ENCODE assay signal across 17 cellular contexts in genomic region chr19:47720669-47721068, GRCh38. TPM values are rescaled to one million over a fixed set of nuclear protein-coding genes. Genes with fewer than 3 reads are reported as not detected.
A peak's percentile ranks its signal among the peaks of the same experiment; 100 is the strongest.
DNase-seq lines count a peak whose midpoint lies in the region; ATAC-seq, FAIRE-seq and TF ChIP-seq lines count a peak whose summit lies in the region.
"Had no signal": no experiment of that assay in that cellular context is flagged by ENCODE, and none has a peak within 500 bp of the region (broad histone marks: within the 10 kb centered on the region; RNA-seq: fewer than 3 reads in every experiment).

No MANE protein-coding gene starts in this region.

- H3K4me3 Mint-ChIP-seq in CD4-positive, alpha-beta T cell, result no peak overlapping the region
- no peak overlapping the region for H3K4me3 Mint-ChIP-seq in CD14-positive monocyte
- H3K4me3 Mint-ChIP-seq: immature natural killer cell had no signal

- H3K27ac ChIP-seq in K562 (ENCODE audit: extremely low read depth, low read depth, low read length) (no peak overlapping the region; the same call in 2 of the 3 replicates), muscle layer of colon (ENCODE audit: low read depth, low read length) (peak overlapping the region; percentile 49), stomach smooth muscle (ENCODE audit: low read length) (peak overlapping the region; percentile 93)
- H3K27ac ChIP-seq in CD4-positive, alpha-beta T cell (ENCODE audit: low read depth, low read length), result no peak overlapping the region
- H3K27ac ChIP-seq: BLaER1, KMS-11, WERI-Rb-1 had no signal

- POLR2A ChIA-PET in BJ (lab: Charles Lee), result no interaction called here
- POLR2A ChIA-PET in K562 (lab: Yijun Ruan, JAX), result interaction anchor here (0.6 to 1.0 kb wide), 2 partner anchors 37 to 274 kb away, joined by 3 read pairs; no protein-coding TSS in a partner anchor
- POLR2A ChIA-PET in CD4-positive, alpha-beta T cell (lab: Charles Lee), result no interaction called here

- no peak for FAIRE-seq in K562 (lab: Jason Lieb, UNC)

- H4K20me1 ChIP-seq in K562 (replicated peaks; ENCODE audit: control insufficient read depth, insufficient read depth, low read length), result no peaks in the 10 kb centered on the region
- H4K20me1 ChIP-seq: BLaER1 had no signal

- no peak for TF ChIP-seq POLR2A in K562 (conservative IDR thresholded peaks at IDR 0.05)

- peaks cover 31% of the 10 kb centered on the region for H3K27me3 Mint-ChIP-seq in CD4-positive, alpha-beta T cell
- H3K27me3 Mint-ChIP-seq in CD14-positive monocyte (ENCODE audit: low read depth in 3 of 3), result peaks cover 5 to 7% (median 5%) of the 10 kb centered on the region in 3 donors

- H3K27ac Mint-ChIP-seq in CD4-positive, alpha-beta T cell, result no peak overlapping the region
- no peak overlapping the region for H3K27ac Mint-ChIP-seq in CD14-positive monocyte
- H3K27ac Mint-ChIP-seq: immature natural killer cell had no signal

- in situ Hi-C loops in K562 (cut with MboI), result no loop called here

- H3K4me3 ChIP-seq in BJ (ENCODE audit: low read depth, low read length) (peak overlapping the region; percentile 3; the same call in 1 of the 2 replicates), K562 (no peak overlapping the region), muscle layer of colon (ENCODE audit: low read depth in 1 of 2, low read length in 2 of 2) (no peak overlapping the region), stomach smooth muscle (ENCODE audit: low read length in 2 of 2) (peak overlapping the region in 1 of 2 donors; percentile 35)
- H3K4me3 ChIP-seq: BLaER1, HAP-1, prostate gland had no signal

- H3K36me3 Mint-ChIP-seq in CD4-positive, alpha-beta T cell (ENCODE audit: low read depth), result no peaks in the 10 kb centered on the region
- H3K36me3 Mint-ChIP-seq in CD14-positive monocyte, result no peaks in the 10 kb centered on the region
- H3K36me3 Mint-ChIP-seq: immature natural killer cell had no signal

- H3K4me1 ChIP-seq in K562 (replicated peaks in 1 of 2; ENCODE audit: control insufficient read depth in 2 of 2, insufficient read depth in 2 of 2, low read length in 2 of 2) (peaks cover 5 to 39% of the 10 kb centered on the region in 2 experiments; a peak in 4 of 5 replicates), muscle layer of colon (ENCODE audit: insufficient read depth, low read length) (peaks cover 66% of the 10 kb centered on the region), stomach smooth muscle (ENCODE audit: control insufficient read depth, insufficient read depth, low read length) (peaks cover 78% of the 10 kb centered on the region)
- H3K4me1 ChIP-seq: prostate gland had no signal

- no peak overlapping the region for H3K4me2 ChIP-seq in K562 (ENCODE audit: insufficient read depth, low read length)
- H3K4me2 ChIP-seq: KMS-11 had no signal

- H3K9me3 ChIP-seq in K562 (replicated peaks; ENCODE audit: control insufficient read depth, insufficient read depth, low read depth, low read length) (no peaks in the 10 kb centered on the region), muscle layer of colon (ENCODE audit: low read length) (no peaks in the 10 kb centered on the region), stomach smooth muscle (ENCODE audit: control insufficient read depth in 2 of 2, low read length in 2 of 2) (no peaks in the 10 kb centered on the region)
- no peaks in the 10 kb centered on the region for H3K9me3 ChIP-seq in CD4-positive, alpha-beta T cell (ENCODE audit: control insufficient read depth, low read length)
- H3K9me3 ChIP-seq: BLaER1, HAP-1, prostate gland had no signal

- no peak for TF ChIP-seq RAD21 in K562 (CRISPR knock-in tag; conservative IDR thresholded peaks at IDR 0.05 in 1 of 2, IDR thresholded peaks at IDR 0.05 in 1 of 2)

- no peaks in the 10 kb centered on the region for H3K9me3 Mint-ChIP-seq in CD4-positive, alpha-beta T cell
- peaks cover 0 to 6% (median 0%) of the 10 kb centered on the region in 7 donors for H3K9me3 Mint-ChIP-seq in CD14-positive monocyte
- H3K9me3 Mint-ChIP-seq: immature natural killer cell had no signal

- H3K36me3 ChIP-seq in BJ (ENCODE audit: control insufficient read depth, insufficient read depth, low read length) (peaks cover 31% of the 10 kb centered on the region), K562 (ENCODE audit: control insufficient read depth, insufficient read depth, low read length) (peaks cover 23% of the 10 kb centered on the region; the same call in 2 of the 3 replicates), muscle layer of colon (ENCODE audit: insufficient read depth, low read length) (peaks cover 16% of the 10 kb centered on the region), stomach smooth muscle (ENCODE audit: control insufficient read depth in 2 of 2, insufficient read depth in 2 of 2, low read length in 2 of 2) (peaks cover 11 to 21% of the 10 kb centered on the region in 2 donors)
- H3K36me3 ChIP-seq: BLaER1, HAP-1, prostate gland, WERI-Rb-1 had no signal

- CTCF ChIA-PET in BJ (lab: Yijun Ruan, JAX), result no interaction called here
- CTCF ChIA-PET in K562 (lab: Yijun Ruan, JAX; ENCODE audit: low intra/inter-chr PET ratio), result no interaction called here
- CTCF ChIA-PET in CD4-positive, alpha-beta T cell (lab: Charles Lee), result no interaction called here

- WGBS in K562 (ENCODE audit: insufficient coverage, low coverage, missing lambda C conversion rate), result 83% methylated on average over 7 of the region's 7 CpGs

- H3K79me2 ChIP-seq in K562 (ENCODE audit: control insufficient read depth, insufficient read depth, low read length), result peaks cover under 1% of the 10 kb centered on the region; the same call in 1 of the 3 replicates

- ATAC-seq in K562, result no peak
- ATAC-seq in CD4-positive, alpha-beta T cell (ENCODE audit: poor library complexity), result no peak

- intact Hi-C loops in K562 (cut with micrococcal nuclease) (no loop called here), CD14-positive monocyte (cut with micrococcal nuclease) (no loop called here)
- intact Hi-C loops in CD4-positive, alpha-beta T cell (cut with DNase I, micrococcal nuclease), result no loop called here

- DNase-seq in BJ (ENCODE audit: low read depth) (no peak), K562 (ENCODE audit: extremely low read depth in 1 of 4, low spot score in 3 of 4) (no peak), NCI-H510A (lab: John Stamatoyannopoulos, UW) (no peak), CD14-positive monocyte (ENCODE audit: low spot score) (no peak), AG08395 (ENCODE audit: low spot score) (no peak)
- DNase-seq in CD4-positive, alpha-beta T cell, result no peak
- DNase-seq: immature natural killer cell; NCI-H1417 treated with DMSO at 0.1 percent for 48 hours; NCI-H446; stimulated activated CD4-positive, alpha-beta T cell treated with anti-CD3 and anti-CD28 coated beads, Interleukin-1b, Interleukin-23, amount 100 ng/mL, for 48 hours; WERI-Rb-1 had no signal

- peaks cover 2% of the 10 kb centered on the region for H3K9me1 ChIP-seq in K562 (ENCODE audit: control insufficient read depth, insufficient read depth, low read length)

- BruUV-seq in K562 (replicated peaks; lab: Mats Ljungman, UMichigan), result no TSS peak

- TF ChIP-seq CTCF in BJ (IDR thresholded peaks at IDR 0.05; ENCODE audit: insufficient read depth, low read depth, low read length) (no peak), K562 (IDR thresholded peaks at IDR 0.05 in 2 of 3, conservative IDR thresholded peaks at IDR 0.05 in 1 of 3; ENCODE audit: insufficient read depth in 2 of 3, low read depth in 1 of 3, low read length in 3 of 3) (no peak), CD14-positive monocyte (IDR thresholded peaks at IDR 0.05) (no peak)
- no peak for TF ChIP-seq CTCF in CD4-positive, alpha-beta T cell (IDR thresholded peaks at IDR 0.05)

- no peak for TF ChIP-seq EP300 in K562 (IDR thresholded peaks at IDR 0.05; ENCODE audit: low read length)

- H3K27me3 ChIP-seq in BJ (ENCODE audit: control insufficient read depth, insufficient read depth, low read length) (no peaks in the 10 kb centered on the region), K562 (ENCODE audit: control insufficient read depth in 2 of 2, insufficient read depth in 2 of 2, low read length in 2 of 2) (no peaks in the 10 kb centered on the region), muscle layer of colon (ENCODE audit: control insufficient read depth in 1 of 2, insufficient read depth in 2 of 2, low read length in 2 of 2) (no peaks in the 10 kb centered on the region), stomach smooth muscle (ENCODE audit: control insufficient read depth in 1 of 2, insufficient read depth in 2 of 2, low read length in 2 of 2) (no peaks in the 10 kb centered on the region)
- peaks cover 4% of the 10 kb centered on the region for H3K27me3 ChIP-seq in CD4-positive, alpha-beta T cell (ENCODE audit: control insufficient read depth, insufficient read depth, low read length)
- H3K27me3 ChIP-seq: BLaER1 had no signal

- H3K9ac ChIP-seq in K562 (ENCODE audit: insufficient read depth in 1 of 2, low read depth in 2 of 2, low read length in 2 of 2) (no peak overlapping the region), muscle layer of colon (ENCODE audit: low read length) (no peak overlapping the region), stomach smooth muscle (ENCODE audit: low read length in 2 of 2) (peak overlapping the region; percentile 13 to 25)
- H3K9ac ChIP-seq: BLaER1, KMS-11 had no signal

- H2AFZ ChIP-seq in K562 (ENCODE audit: low read depth, low read length), result no peak overlapping the region

- H3K4me1 Mint-ChIP-seq in CD4-positive, alpha-beta T cell (ENCODE audit: low read depth), result no peaks in the 10 kb centered on the region
- peaks cover 8% of the 10 kb centered on the region for H3K4me1 Mint-ChIP-seq in CD14-positive monocyte
- H3K4me1 Mint-ChIP-seq: immature natural killer cell had no signal

RNA-seq across cellular contexts. Expression of gene EHD2, which starts 7.4 kb away (rescaled TPM):
- polyA plus RNA-seq in BJ (2011; rRNA removed) (69.5 and 132 TPM in 2 replicates), K562 (2011; rRNA removed) (3.0 and 9.6 TPM in 2 replicates), K562 (2014; fragmentation: Illumina TruSeq; extraction: Trizol) (14.7 and 15.3 TPM in 2 replicates), K562 (2014; fragmentation: Nextera tagmentation; extraction: Ambion mirVana) (1 to 10 TPM; 1.7 to 2.1 TPM), K562 (2014; rRNA removed) (7.5 and 9.0 TPM in 2 replicates), CD14-positive monocyte (not detected)
- 65.5 and 115 TPM in 2 replicates for polyA minus RNA-seq in BJ (2011; rRNA and poly(A)+ RNA removed)
- 11.5 and 24.1 TPM in 2 replicates for total RNA-seq in K562 (2011; cell fraction: chromatin; rRNA removed; ENCODE audit: low replicate concordance)
- 15.1 and 17.2 TPM in 2 replicates for total RNA-seq in K562 (2011; cell fraction: nucleolus; rRNA removed)
- total RNA-seq in K562 (2011; cell fraction: nucleoplasm; rRNA removed), result 13.1 and 17.8 TPM in 2 replicates
- total RNA-seq in K562 (2014; rRNA removed) (4.3 and 5.9 TPM in 2 replicates), K562 (2014; rRNA removed; fragmentation: Illumina TruSeq; extraction: Trizol) (1.6 and 1.8 TPM in 2 replicates), K562 (2015; rRNA removed; fragmentation: Illumina TruSeq; extraction: Trizol) (1.8 and 2.3 TPM in 2 replicates), K562 (2021) (26.3 and 32.2 TPM in 2 replicates)
- polyA plus RNA-seq in K562 (2011; cell fraction: cytosol; rRNA removed), result 6.5 and 11.7 TPM in 2 replicates
- 5.3 and 11.9 TPM in 2 replicates for polyA plus RNA-seq in K562 (2011; cell fraction: nucleus; rRNA removed)
- 20.4 and 23.6 TPM in 2 replicates for polyA plus RNA-seq in K562 (2012)
- 4.3 and 4.9 TPM in 2 replicates for polyA minus RNA-seq in K562 (2011; rRNA and poly(A)+ RNA removed)
- 31.8 and 37.0 TPM in 2 replicates for polyA minus RNA-seq in K562 (2011; cell fraction: cytosol; rRNA and poly(A)+ RNA removed)
- polyA minus RNA-seq in K562 (2011; cell fraction: nucleus; rRNA and poly(A)+ RNA removed), result 7.6 and 8.9 TPM in 2 replicates
- total RNA-seq in CD4-positive, alpha-beta T cell, result under 1 TPM in 1 of 2 experiments, not detected in 1; 0.16 TPM
- polyA plus RNA-seq: immature natural killer cell had no signal

RNA-seq across cellular contexts. Expression of gene NOP53, which starts 24.7 kb away (rescaled TPM):
- polyA plus RNA-seq in BJ (2011; rRNA removed), result 119 and 135 TPM in 2 replicates
- 33.8 and 63.6 TPM in 2 replicates for polyA minus RNA-seq in BJ (2011; rRNA and poly(A)+ RNA removed)
- total RNA-seq in K562 (2011; cell fraction: chromatin; rRNA removed; ENCODE audit: low replicate concordance), result 71.9 and 141 TPM in 2 replicates
- 125 and 129 TPM in 2 replicates for total RNA-seq in K562 (2011; cell fraction: nucleolus; rRNA removed)
- 105 and 135 TPM in 2 replicates for total RNA-seq in K562 (2011; cell fraction: nucleoplasm; rRNA removed)
- total RNA-seq in K562 (2014; rRNA removed), result 254 and 304 TPM in 2 replicates
- 97.1 and 111 TPM in 2 replicates for total RNA-seq in K562 (2014; rRNA removed; fragmentation: Illumina TruSeq; extraction: Trizol)
- 139 and 145 TPM in 2 replicates for total RNA-seq in K562 (2015; rRNA removed; fragmentation: Illumina TruSeq; extraction: Trizol)
- 207 and 231 TPM in 2 replicates for total RNA-seq in K562 (2021)
- 146 and 189 TPM in 2 replicates for polyA plus RNA-seq in K562 (2011; rRNA removed)
- 121 and 183 TPM in 2 replicates for polyA plus RNA-seq in K562 (2011; cell fraction: cytosol; rRNA removed)
- polyA plus RNA-seq in K562 (2011; cell fraction: nucleus; rRNA removed), result 86.3 and 109 TPM in 2 replicates
- 423 and 620 TPM in 2 replicates for polyA plus RNA-seq in K562 (2012)
- polyA plus RNA-seq in K562 (2014; fragmentation: Illumina TruSeq; extraction: Trizol), result 113 and 268 TPM in 2 replicates
- 1 to 10 TPM; 6.5 to 7.0 TPM for polyA plus RNA-seq in K562 (2014; fragmentation: Nextera tagmentation; extraction: Ambion mirVana)
- 257 and 274 TPM in 2 replicates for polyA plus RNA-seq in K562 (2014; rRNA removed)
- polyA minus RNA-seq in K562 (2011; rRNA and poly(A)+ RNA removed), result 48.0 and 49.6 TPM in 2 replicates
- polyA minus RNA-seq in K562 (2011; cell fraction: cytosol; rRNA and poly(A)+ RNA removed), result 107 and 130 TPM in 2 replicates
- 35.7 and 49.4 TPM in 2 replicates for polyA minus RNA-seq in K562 (2011; cell fraction: nucleus; rRNA and poly(A)+ RNA removed)
- total RNA-seq in CD4-positive, alpha-beta T cell, result 1,000 to 10,000 TPM; 1,074 to 1,154 TPM
- 10 to 100 TPM; 47.5 to 70.4 TPM for polyA plus RNA-seq in CD14-positive monocyte

RNA-seq across cellular contexts. Expression of gene SELENOW, which starts 57.8 kb away (rescaled TPM):
- 256 and 293 TPM in 2 replicates for polyA plus RNA-seq in BJ (2011; rRNA removed)
- 33.2 and 51.9 TPM in 2 replicates for polyA minus RNA-seq in BJ (2011; rRNA and poly(A)+ RNA removed)
- total RNA-seq in K562 (2011; cell fraction: chromatin; rRNA removed; ENCODE audit: low replicate concordance), result 41.1 and 91.2 TPM in 2 replicates
- total RNA-seq in K562 (2011; cell fraction: nucleolus; rRNA removed), result 75.2 and 79.4 TPM in 2 replicates
- 97.1 and 146 TPM in 2 replicates for total RNA-seq in K562 (2011; cell fraction: nucleoplasm; rRNA removed)
- total RNA-seq in K562 (2014; rRNA removed), result 191 and 212 TPM in 2 replicates
- 78.3 and 95.2 TPM in 2 replicates for total RNA-seq in K562 (2014; rRNA removed; fragmentation: Illumina TruSeq; extraction: Trizol)
- 168 and 181 TPM in 2 replicates for total RNA-seq in K562 (2015; rRNA removed; fragmentation: Illumina TruSeq; extraction: Trizol)
- 91.9 and 103 TPM in 2 replicates for total RNA-seq in K562 (2021)
- 118 and 125 TPM in 2 replicates for polyA plus RNA-seq in K562 (2011; rRNA removed)
- polyA plus RNA-seq in K562 (2011; cell fraction: cytosol; rRNA removed), result 146 and 188 TPM in 2 replicates
- polyA plus RNA-seq in K562 (2011; cell fraction: nucleus; rRNA removed), result 94.7 and 118 TPM in 2 replicates
- polyA plus RNA-seq in K562 (2012), result 63.8 and 102 TPM in 2 replicates
- polyA plus RNA-seq in K562 (2014; fragmentation: Illumina TruSeq; extraction: Trizol), result 117 and 153 TPM in 2 replicates
- 100 to 1,000 TPM; 268 to 279 TPM for polyA plus RNA-seq in K562 (2014; fragmentation: Nextera tagmentation; extraction: Ambion mirVana)
- 156 and 183 TPM in 2 replicates for polyA plus RNA-seq in K562 (2014; rRNA removed)
- polyA minus RNA-seq in K562 (2011; rRNA and poly(A)+ RNA removed), result 20.4 and 23.9 TPM in 2 replicates
- polyA minus RNA-seq in K562 (2011; cell fraction: cytosol; rRNA and poly(A)+ RNA removed), result 24.2 and 24.3 TPM in 2 replicates
- polyA minus RNA-seq in K562 (2011; cell fraction: nucleus; rRNA and poly(A)+ RNA removed), result 17.6 and 19.3 TPM in 2 replicates
- 10 to 100 TPM; 71.6 TPM for total RNA-seq in CD4-positive, alpha-beta T cell
- polyA plus RNA-seq in CD14-positive monocyte, result 100 to 1,000 TPM; 171 to 204 TPM

Comparison
In these comparisons a context has a peak if more than half of its experiments do, and no peak if none do; other contexts are left out.
1. H3K27ac ChIP-seq: peak in muscle layer of colon (single experiment) and stomach smooth muscle (single experiment); none in K562 (single experiment) and CD4-positive, alpha-beta T cell (single experiment).
2. H3K9ac ChIP-seq: peak in stomach smooth muscle (2 of 2); none in K562 (0 of 2) and muscle layer of colon (single experiment).